11 cellular contexts compared by ENCODE assay signal in the genomic region with DNA sequence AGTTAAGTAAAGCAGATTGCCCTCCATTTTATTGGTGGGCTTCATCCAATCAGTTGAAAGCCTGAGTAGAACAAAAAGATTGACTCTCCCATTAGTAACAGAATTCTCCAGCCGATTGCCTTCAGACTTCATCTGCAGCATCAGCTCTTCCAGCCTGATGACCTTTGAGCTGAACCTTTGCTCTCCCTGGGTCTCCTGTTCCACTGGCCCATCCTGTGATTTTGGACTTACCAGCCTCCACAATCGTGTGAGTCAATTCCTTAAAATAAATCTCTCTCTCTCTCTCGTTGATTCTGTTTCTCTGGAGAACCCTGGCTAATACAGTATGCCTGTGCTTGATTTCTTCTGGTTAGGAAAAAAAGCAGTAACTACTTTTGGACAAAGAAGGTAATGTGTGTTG.
"Had no signal": no experiment of that assay in that cellular context is flagged by ENCODE, and none has a peak within 500 bp of the region (broad histone marks: within the 10 kb centered on the region; RNA-seq: fewer than 3 reads in every experiment).

No MANE protein-coding gene starts in this region.

- H3K4me1 ChIP-seq: HAP-1 had no signal

- H3K4me3 ChIP-seq: GM23248, GM23338, HAP-1 had no signal

- H2AFZ ChIP-seq: GM23248, GM23338 had no signal

- H3K4me2 ChIP-seq: GM23338 had no signal

- H3K9me3 ChIP-seq: HAP-1 had no signal

- H3K9ac ChIP-seq: GM23248 had no signal

- H3K27ac ChIP-seq: GM23248 had no signal

- FAIRE-seq: H1, H54 had no signal

- ATAC-seq: GM23338, HCT116 had no signal

- DNase-seq: GM23248, GOT3, H7, H9, HCEC 1CT, HFFc6 had no signal

- H3K36me3 ChIP-seq: HAP-1 had no signal
